ENCODE assay signal across 28 cellular contexts in the genomic region with DNA sequence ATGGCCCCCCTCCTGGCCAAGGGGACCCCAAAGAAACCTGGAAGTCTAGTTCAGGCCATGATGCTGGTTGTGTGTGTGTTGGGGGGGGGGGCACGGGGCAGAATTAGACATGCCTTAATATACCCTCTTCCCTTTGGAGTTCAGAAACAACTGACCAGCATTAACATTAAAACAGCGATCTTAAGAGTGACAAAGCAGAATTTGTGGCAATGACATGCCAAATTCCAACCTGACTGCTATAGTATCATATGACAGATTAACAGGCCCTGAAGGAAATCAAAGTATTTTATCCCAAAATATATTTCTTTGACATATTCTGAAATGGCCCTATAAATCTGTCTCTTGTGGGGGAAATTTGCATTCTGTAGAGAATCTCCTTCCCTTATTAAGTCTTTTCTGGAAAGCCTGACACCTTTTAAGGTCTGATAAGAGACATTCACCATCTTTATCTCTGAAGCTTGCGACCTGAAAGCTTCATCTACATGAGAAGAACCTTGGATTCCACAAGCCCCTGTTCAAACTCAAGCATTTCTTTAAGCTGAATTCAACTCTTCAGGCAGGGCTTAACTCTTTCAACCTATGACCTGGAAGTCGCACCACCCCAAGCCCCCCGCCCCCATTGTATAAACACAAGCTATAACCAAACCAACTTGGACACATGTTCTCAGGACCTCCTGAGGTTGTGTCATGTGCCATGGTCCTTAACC. TPM values are rescaled to one million over a fixed set of nuclear protein-coding genes. Genes with fewer than 3 reads are reported as not detected.
DNase-seq lines count a peak whose midpoint lies in the region; ATAC-seq, FAIRE-seq and TF ChIP-seq lines count a peak whose summit lies in the region.
"Had no signal": no experiment of that assay in that cellular context is flagged by ENCODE, and none has a peak within 500 bp of the region (broad histone marks: within the 10 kb centered on the region; RNA-seq: fewer than 3 reads in every experiment).

No MANE protein-coding gene starts in this region.

- in situ Hi-C loops in K562 (cut with MboI), result no loop called here

- H3K4me2 ChIP-seq in K562 (ENCODE audit: insufficient read depth, low read length), result no peak overlapping the region
- H3K4me2 ChIP-seq: BLaER1, PC-9 had no signal

- TF ChIP-seq POLR2A in GM12891 (IDR thresholded peaks at IDR 0.05; ENCODE audit: low read depth, low read length) (no peak), K562 (conservative IDR thresholded peaks at IDR 0.05) (no peak)

- H3K36me3 Mint-ChIP-seq in memory B cell, result peaks cover 3% of the 10 kb centered on the region

- no peak for TF ChIP-seq EP300 in K562 (IDR thresholded peaks at IDR 0.05; ENCODE audit: low read length)

- DNase-seq in GM12891 (ENCODE audit: insufficient read length, low spot score) (no peak), K562 (ENCODE audit: extremely low read depth in 1 of 4, low spot score in 3 of 4) (no peak), memory B cell (ENCODE audit: low spot score in 2 of 2) (no peak), cortex of kidney (lab: John Stamatoyannopoulos, UW) (no peak)
- no peak for DNase-seq in effector CD8-positive, alpha-beta T cell (lab: John Stamatoyannopoulos, UW)
- DNase-seq: CD4-positive, CD25-positive, alpha-beta regulatory T cell; DMS153; GM23248; KG1; MG63; NCI-H1105 treated with DMSO at 0.1 percent for 48 hours; NCI-H146; NCI-H1930; NCI-H2107; NCI-H524 treated with DMSO at 0.1 percent for 48 hours; NCI-H774; NK-92 treated with Interleukin-12 subunit alpha and Interleukin-12 subunit beta, amount 100 ng/mL, for 24 hours; PC-9; SJCRH30 had no signal

- no peak for ATAC-seq in K562
- ATAC-seq in memory B cell (ENCODE audit: low read depth), result no peak
- no peak for ATAC-seq in GM21367 (IDR thresholded peaks at IDR 0.05; ENCODE audit: unreplicated experiment)
- ATAC-seq: GM12878, HCT116, Right ventricle myocardium inferior had no signal

- WGBS in K562 (ENCODE audit: insufficient coverage, low coverage, missing lambda C conversion rate), result 11% methylated on average over 5 of the region's 5 CpGs

- BruUV-seq in K562 (replicated peaks; lab: Mats Ljungman, UMichigan), result no TSS peak

- H3K27ac ChIP-seq in HUES6 (ENCODE audit: low read depth, low read length) (peak overlapping the region; percentile 82; the same call in 1 of the 2 replicates), K562 (ENCODE audit: extremely low read depth, low read depth, low read length) (no peak overlapping the region)
- H3K27ac ChIP-seq: BLaER1, GM23248, HL-60, PC-9, SJCRH30 had no signal

- peaks cover 2% of the 10 kb centered on the region for H3K4me1 Mint-ChIP-seq in memory B cell

- H3K36me3 ChIP-seq in HUES6 (ENCODE audit: control insufficient read depth, insufficient read depth, low read length) (no peaks in the 10 kb centered on the region), K562 (ENCODE audit: control insufficient read depth, insufficient read depth, low read length) (no peaks in the 10 kb centered on the region)
- H3K36me3 ChIP-seq: BLaER1, MG63 had no signal

- FAIRE-seq in GM12891 (lab: Jason Lieb, UNC) (peak; percentile 60), K562 (lab: Jason Lieb, UNC) (no peak)
- FAIRE-seq: G401.6, GM12878, GM19239 had no signal

- H3K79me2 ChIP-seq in K562 (ENCODE audit: control insufficient read depth, insufficient read depth, low read length), result no peaks in the 10 kb centered on the region

- H4K20me1 ChIP-seq in K562 (replicated peaks; ENCODE audit: control insufficient read depth, insufficient read depth, low read length), result no peaks in the 10 kb centered on the region

- intact Hi-C loops in K562 (cut with micrococcal nuclease), result no loop called here

- no peaks in the 10 kb centered on the region for H3K9me1 ChIP-seq in K562 (ENCODE audit: control insufficient read depth, insufficient read depth, low read length)

- CTCF ChIA-PET in K562 (lab: Yijun Ruan, JAX; ENCODE audit: low intra/inter-chr PET ratio), result no interaction called here

- POLR2A ChIA-PET in K562 (lab: Yijun Ruan, JAX), result no interaction called here

- H2AFZ ChIP-seq in K562 (ENCODE audit: low read depth, low read length), result no peak overlapping the region
- H2AFZ ChIP-seq: GM23248, PC-9 had no signal

- peak overlapping the region; percentile 59 for H3K27ac Mint-ChIP-seq in memory B cell

- H3K4me1 ChIP-seq in HUES6 (ENCODE audit: control insufficient read depth, insufficient read depth, low read length), result peaks cover 16% of the 10 kb centered on the region
- H3K4me1 ChIP-seq in K562 (replicated peaks in 1 of 2; ENCODE audit: control insufficient read depth in 2 of 2, insufficient read depth in 2 of 2, low read length in 2 of 2), result no peaks in the 10 kb centered on the region; a peak in 1 of 5 replicates
- H3K4me1 ChIP-seq: BLaER1, SJCRH30 had no signal

- H3K9ac ChIP-seq in HUES6 (ENCODE audit: low read length) (no peak overlapping the region), K562 (ENCODE audit: insufficient read depth in 1 of 2, low read depth in 2 of 2, low read length in 2 of 2) (no peak overlapping the region)
- H3K9ac ChIP-seq: BLaER1, GM23248 had no signal

- no peaks in the 10 kb centered on the region for H3K9me3 Mint-ChIP-seq in memory B cell
- H3K9me3 Mint-ChIP-seq: CD4-positive, CD25-positive, alpha-beta regulatory T cell had no signal

- H3K9me3 ChIP-seq in HUES6 (ENCODE audit: control insufficient read depth, insufficient read depth, low read depth, low read length) (no peaks in the 10 kb centered on the region; the same call in none of the 2 replicates), K562 (replicated peaks; ENCODE audit: control insufficient read depth, insufficient read depth, low read depth, low read length) (no peaks in the 10 kb centered on the region)
- H3K9me3 ChIP-seq: MG63, SJCRH30 had no signal

- no peak overlapping the region for H3K4me3 Mint-ChIP-seq in memory B cell
- H3K4me3 Mint-ChIP-seq: CD4-positive, CD25-positive, alpha-beta regulatory T cell had no signal

- TF ChIP-seq RAD21 in K562 (CRISPR knock-in tag; conservative IDR thresholded peaks at IDR 0.05 in 1 of 2, IDR thresholded peaks at IDR 0.05 in 1 of 2), result no peak

- peak overlapping the region; percentile 15; the same call in 1 of the 2 replicates for H3K4me3 ChIP-seq in HUES6 (ENCODE audit: low read depth, low read length)
- no peak overlapping the region for H3K4me3 ChIP-seq in K562
- H3K4me3 ChIP-seq: BLaER1, GM12878, GM23248, MG63, PC-9, SJCRH30 had no signal

- TF ChIP-seq CTCF in K562 (IDR thresholded peaks at IDR 0.05 in 2 of 3, conservative IDR thresholded peaks at IDR 0.05 in 1 of 3; ENCODE audit: insufficient read depth in 2 of 3, low read depth in 1 of 3, low read length in 3 of 3), result no peak

- H3K27me3 ChIP-seq in HUES6 (ENCODE audit: control insufficient read depth, insufficient read depth, low read length) (no peaks in the 10 kb centered on the region), K562 (ENCODE audit: control insufficient read depth in 2 of 2, insufficient read depth in 2 of 2, low read length in 2 of 2) (no peaks in the 10 kb centered on the region)
- H3K27me3 ChIP-seq: MG63, SJCRH30 had no signal

- no peaks in the 10 kb centered on the region for H3K27me3 Mint-ChIP-seq in memory B cell
- H3K27me3 Mint-ChIP-seq: CD4-positive, CD25-positive, alpha-beta regulatory T cell had no signal

TF ChIP-seq in GM12891, 5 proteins besides CTCF, POLR2A, EP300 and RAD21:
- TF ChIP-seq PAX5 (IDR thresholded peaks at IDR 0.05; ENCODE audit: insufficient read depth, low read length, severe bottlenecking) (no peak), POU2F2 (IDR thresholded peaks at IDR 0.05; ENCODE audit: low read depth, low read length) (no peak), TAF1 (IDR thresholded peaks at IDR 0.05; ENCODE audit: low read depth, low read length) (no peak), POLR2AphosphoS5 (IDR thresholded peaks at IDR 0.05; ENCODE audit: low read depth, low read length) (no peak), SPI1 (IDR thresholded peaks at IDR 0.05; ENCODE audit: low read depth, low read length) (no peak)

TF ChIP-seq in K562, 482 proteins besides CTCF, POLR2A, EP300 and RAD21:
- peak; percentile 47; the same call in 1 of the 2 replicates for TF ChIP-seq NFE2 (IDR thresholded peaks at IDR 0.05; ENCODE audit: low read depth)
- TF ChIP-seq ELF1 (tag; IDR thresholded peaks at IDR 0.05), result no peak
- no peak for TF ChIP-seq ZBED1 (IDR thresholded peaks at IDR 0.05)
- peak; percentile 55 for TF ChIP-seq C11orf30 (IDR thresholded peaks at IDR 0.05; ENCODE audit: low read depth)
- peak; percentile 73 for TF ChIP-seq ZNF316 (IDR thresholded peaks at IDR 0.05)
- peak; percentile 24; the same call in 1 of the 2 replicates for TF ChIP-seq MAFG (tag; conservative IDR thresholded peaks at IDR 0.05)

RNA-seq across cellular contexts. Expression of gene ABCB7, which starts 40.2 kb away (rescaled TPM):
- polyA plus RNA-seq in GM12891 (2012; ENCODE audit: low read depth, missing spikeins), result 24.5 TPM
- total RNA-seq in K562 (2011; cell fraction: chromatin; rRNA removed; ENCODE audit: low replicate concordance), result 26.1 and 45.2 TPM in 2 replicates
- 7.8 and 14.6 TPM in 2 replicates for total RNA-seq in K562 (2011; cell fraction: nucleolus; rRNA removed)
- total RNA-seq in K562 (2011; cell fraction: nucleoplasm; rRNA removed), result 21.9 and 24.7 TPM in 2 replicates
- total RNA-seq in K562 (2014; rRNA removed), result 16.4 and 22.6 TPM in 2 replicates
- 24.2 and 27.6 TPM in 2 replicates for total RNA-seq in K562 (2014; rRNA removed; fragmentation: Illumina TruSeq; extraction: Trizol)
- 17.1 and 18.3 TPM in 2 replicates for total RNA-seq in K562 (2015; rRNA removed; fragmentation: Illumina TruSeq; extraction: Trizol)
- total RNA-seq in K562 (2021), result 26.1 and 26.2 TPM in 2 replicates
- 41.5 and 46.2 TPM in 2 replicates for polyA plus RNA-seq in K562 (2011; rRNA removed)
- polyA plus RNA-seq in K562 (2011; cell fraction: cytosol; rRNA removed), result 21.0 and 29.4 TPM in 2 replicates
- polyA plus RNA-seq in K562 (2011; cell fraction: nucleus; rRNA removed), result 27.1 and 46.3 TPM in 2 replicates
- 17.9 and 23.3 TPM in 2 replicates for polyA plus RNA-seq in K562 (2012)
- 18.9 and 20.8 TPM in 2 replicates for polyA plus RNA-seq in K562 (2014; fragmentation: Illumina TruSeq; extraction: Trizol)
- polyA plus RNA-seq in K562 (2014; fragmentation: Nextera tagmentation; extraction: Ambion mirVana), result 10 to 100 TPM; 24.1 to 37.5 TPM
- 26.8 and 31.1 TPM in 2 replicates for polyA plus RNA-seq in K562 (2014; rRNA removed)
- 52.5 and 59.0 TPM in 2 replicates for polyA minus RNA-seq in K562 (2011; rRNA and poly(A)+ RNA removed)
- polyA minus RNA-seq in K562 (2011; cell fraction: cytosol; rRNA and poly(A)+ RNA removed), result 15.7 and 16.7 TPM in 2 replicates
- polyA minus RNA-seq in K562 (2011; cell fraction: nucleus; rRNA and poly(A)+ RNA removed), result 20.6 and 23.3 TPM in 2 replicates
